1 cellular context compared by ENCODE assay signal in genomic region chr11:6682936-6683861, GRCh38.
A peak's percentile ranks its signal among the peaks of the same experiment; 100 is the strongest.
TF ChIP-seq lines count a peak whose summit lies in the region.

MRPL17 (minus strand) TSS chr11:6683340; CDS start chr11:6683296, 44 bp downstream.

TF ChIP-seq in A549, 52 proteins besides CTCF, POLR2A, EP300 and RAD21 (continued from another document):
- peak; percentile 96 for TF ChIP-seq E2F6 (IDR thresholded peaks at IDR 0.05; ENCODE audit: borderline replicate concordance, low read depth)
- TF ChIP-seq ELK1 (IDR thresholded peaks at IDR 0.05; ENCODE audit: low read depth, low read length) = no peak
- no peak for TF ChIP-seq CBX8 (IDR thresholded peaks at IDR 0.05)
- TF ChIP-seq JUNB (IDR thresholded peaks at IDR 0.05) = no peak
TF ChIP-seq in A549: peak in this region for 9.
